In genomic region chr3:112498916-112499315, GRCh38 we compare ENCODE assay signal across 12 cellular contexts. TPM values are rescaled to one million over a fixed set of nuclear protein-coding genes. Genes with fewer than 3 reads are reported as not detected.
DNase-seq lines count a peak whose midpoint lies in the region; ATAC-seq and TF ChIP-seq lines count a peak whose summit lies in the region.
"Had no signal": no experiment of that assay in that cellular context is flagged by ENCODE, and none has a peak within 500 bp of the region (broad histone marks: within the 10 kb centered on the region; RNA-seq: fewer than 3 reads in every experiment).

No MANE protein-coding gene starts in this region.

- WGBS in heart left ventricle, 4 donors = 94 to 96% (median 96%) methylated on average over 8 of the region's 8 CpGs

- DNase-seq in activated CD4-positive, alpha-beta memory T cell treated with anti-CD3 and anti-CD28 coated beads, Interleukin-2, amount 10 ng/mL, durations not matched to agents 7 days and 5 days = no peak
- no peak for DNase-seq in heart left ventricle
- DNase-seq in stimulated activated CD4-positive, alpha-beta T cell treated with anti-CD3 and anti-CD28 coated beads, Interleukin-12 subunit alpha, Interleukin-12 subunit beta, amount 100 ng/mL, for 4 hours = no peak
- no peak for DNase-seq in NCI-H2227 treated with DMSO at 0.1 percent for 48 hours (lab: John Stamatoyannopoulos, UW)
- DNase-seq: NCI-H1092 treated with DMSO at 0.1 percent for 48 hours, testis had no signal

- ATAC-seq in GM19035 (IDR thresholded peaks at IDR 0.05; ENCODE audit: unreplicated experiment) = peak; percentile 37
- ATAC-seq in HG02973 (IDR thresholded peaks at IDR 0.05; ENCODE audit: unreplicated experiment) = peak; percentile 26
- ATAC-seq in heart left ventricle = no peak
- no peak for ATAC-seq in GM21737 (IDR thresholded peaks at IDR 0.05; ENCODE audit: unreplicated experiment)

- H3K36me3 ChIP-seq in BLaER1 treated with 17β-estradiol and CSF1 and Interleukin-3, amounts not matched to agents 10 nM and 100 nM = no peaks in the 10 kb centered on the region
- no peaks in the 10 kb centered on the region for H3K36me3 ChIP-seq in heart left ventricle

- intact Hi-C loops in heart left ventricle (cut with DNase I) = no loop called here

- no peak overlapping the region for H3K9ac ChIP-seq in BLaER1 treated with 17β-estradiol and CSF1 and Interleukin-3, amounts not matched to agents 10 nM and 100 nM

- H3K27ac ChIP-seq in BLaER1 treated with 17β-estradiol and CSF1 and Interleukin-3, amounts not matched to agents 10 nM and 100 nM = no peak overlapping the region
- peak overlapping the region in 1 of 12 donors; percentile 13 for H3K27ac ChIP-seq in heart left ventricle
- H3K27ac ChIP-seq: testis had no signal

- POLR2A ChIA-PET in activated CD4-positive, alpha-beta memory T cell treated with anti-CD3 and anti-CD28 coated beads, Interleukin-2, amount 10 ng/mL, durations not matched to agents 7 days and 5 days (lab: Charles Lee) = interaction anchor here (1.3 to 4.9 kb wide), 11 partner anchors 8 to 195 kb away, joined by 4 to 35 read pairs (median 6); partner anchors contain the start of genes ATG3, CD200 and SLC35A5

- H3K4me1 ChIP-seq in BLaER1 treated with 17β-estradiol and CSF1 and Interleukin-3, amounts not matched to agents 10 nM and 100 nM = peaks cover 1 to 20% (median 9%) of the 10 kb centered on the region in 10 experiments; a peak in 17 of 20 replicates
- peaks cover 0 to 8% (median 0%) of the 10 kb centered on the region in 12 donors for H3K4me1 ChIP-seq in heart left ventricle
- H3K4me1 ChIP-seq: testis had no signal

- no peaks in the 10 kb centered on the region for H3K27me3 Mint-ChIP-seq in activated CD4-positive, alpha-beta memory T cell treated with anti-CD3 and anti-CD28 coated beads, Interleukin-2, amount 10 ng/mL, durations not matched to agents 7 days and 5 days

- H3K4me2 ChIP-seq in BLaER1 treated with 17β-estradiol and CSF1 and Interleukin-3, amounts not matched to agents 10 nM and 100 nM = peak overlapping the region in 9 of 11 experiments; percentile 5 to 44 (median 27); a peak in 14 of 22 replicates

- TF ChIP-seq POLR2A in heart left ventricle (IDR thresholded peaks at IDR 0.05) = no peak

- peaks cover 9% of the 10 kb centered on the region for H3K9me3 Mint-ChIP-seq in activated CD4-positive, alpha-beta memory T cell treated with anti-CD3 and anti-CD28 coated beads, Interleukin-2, amount 10 ng/mL, durations not matched to agents 7 days and 5 days

- peaks cover 50% of the 10 kb centered on the region for H3K4me1 Mint-ChIP-seq in activated CD4-positive, alpha-beta memory T cell treated with anti-CD3 and anti-CD28 coated beads, Interleukin-2, amount 10 ng/mL, durations not matched to agents 7 days and 5 days

- H3K36me3 Mint-ChIP-seq in activated CD4-positive, alpha-beta memory T cell treated with anti-CD3 and anti-CD28 coated beads, Interleukin-2, amount 10 ng/mL, durations not matched to agents 7 days and 5 days (ENCODE audit: low read depth) = peaks cover 39% of the 10 kb centered on the region

- no peak overlapping the region for H3K4me3 ChIP-seq in BLaER1 treated with 17β-estradiol and CSF1 and Interleukin-3, amounts not matched to agents 10 nM and 100 nM
- peak overlapping the region in 1 of 12 donors; percentile 42 for H3K4me3 ChIP-seq in heart left ventricle
- H3K4me3 ChIP-seq: testis had no signal

- CTCF ChIA-PET in activated CD4-positive, alpha-beta memory T cell treated with anti-CD3 and anti-CD28 coated beads, Interleukin-2, amount 10 ng/mL, durations not matched to agents 7 days and 5 days (lab: Charles Lee) = interaction anchor here (0.5 to 3.4 kb wide), 11 partner anchors 8 to 387 kb away, joined by 3 to 17 read pairs (median 4); partner anchors contain the start of gene CD200

- H3K27ac Mint-ChIP-seq in activated CD4-positive, alpha-beta memory T cell treated with anti-CD3 and anti-CD28 coated beads, Interleukin-2, amount 10 ng/mL, durations not matched to agents 7 days and 5 days = peak overlapping the region; percentile 92

- H3K4me3 Mint-ChIP-seq in activated CD4-positive, alpha-beta memory T cell treated with anti-CD3 and anti-CD28 coated beads, Interleukin-2, amount 10 ng/mL, durations not matched to agents 7 days and 5 days = peak overlapping the region; percentile 99

- H3K27me3 ChIP-seq in BLaER1 treated with 17β-estradiol and CSF1 and Interleukin-3, amounts not matched to agents 10 nM and 100 nM = no peaks in the 10 kb centered on the region
- H3K27me3 ChIP-seq in heart left ventricle = no peaks in the 10 kb centered on the region
- H3K27me3 ChIP-seq: testis had no signal

- no peak for TF ChIP-seq CTCF in heart left ventricle (IDR thresholded peaks at IDR 0.05)

- peaks cover 0 to 14% (median 7%) of the 10 kb centered on the region in 11 experiments; a peak in 8 of 22 replicates for H3K9me3 ChIP-seq in BLaER1 treated with 17β-estradiol and CSF1 and Interleukin-3, amounts not matched to agents 10 nM and 100 nM (replicated peaks in 1 of 11)
- H3K9me3 ChIP-seq in heart left ventricle = peaks cover 0 to 7% (median 0%) of the 10 kb centered on the region in 12 donors
- H3K9me3 ChIP-seq: testis had no signal

- no peaks in the 10 kb centered on the region for H4K20me1 ChIP-seq in BLaER1 treated with 17β-estradiol and CSF1 and Interleukin-3, amounts not matched to agents 10 nM and 100 nM

RNA-seq across cellular contexts. Expression of gene BTLA, which starts 0.4 kb away (rescaled TPM):
- 10 to 100 TPM; 45.7 to 46.3 TPM for total RNA-seq in activated CD4-positive, alpha-beta memory T cell treated with anti-CD3 and anti-CD28 coated beads, Interleukin-2, amount 10 ng/mL, durations not matched to agents 7 days and 5 days
- total RNA-seq in heart left ventricle = under 1 TPM in 3 of 9 donors, not detected in 6; 0.20 to 0.80 (median 0.29) TPM
- not detected for polyA plus RNA-seq in heart left ventricle
- total RNA-seq: kidney epithelial cell had no signal
- polyA plus RNA-seq: BJ had no signal

Comparison
In these comparisons a context has a peak if more than half of its experiments do, and no peak if none do; other contexts are left out.
1. ATAC-seq: peak in GM19035 (single experiment) and HG02973 (single experiment); none in heart left ventricle (0 of 4) and GM21737 (single experiment).
2. RNA of gene BTLA, which starts 0.4 kb away (total RNA-seq): 45.7 to 46.3 TPM in activated CD4-positive, alpha-beta memory T cell treated with anti-CD3 and anti-CD28 coated beads, Interleukin-2, amount 10 ng/mL, durations not matched to agents 7 days and 5 days; 0.20 to 0.80 TPM in heart left ventricle; every median in the first group is over 10 times any median in the second.